30 cellular contexts compared by ENCODE assay signal in the genomic region with DNA sequence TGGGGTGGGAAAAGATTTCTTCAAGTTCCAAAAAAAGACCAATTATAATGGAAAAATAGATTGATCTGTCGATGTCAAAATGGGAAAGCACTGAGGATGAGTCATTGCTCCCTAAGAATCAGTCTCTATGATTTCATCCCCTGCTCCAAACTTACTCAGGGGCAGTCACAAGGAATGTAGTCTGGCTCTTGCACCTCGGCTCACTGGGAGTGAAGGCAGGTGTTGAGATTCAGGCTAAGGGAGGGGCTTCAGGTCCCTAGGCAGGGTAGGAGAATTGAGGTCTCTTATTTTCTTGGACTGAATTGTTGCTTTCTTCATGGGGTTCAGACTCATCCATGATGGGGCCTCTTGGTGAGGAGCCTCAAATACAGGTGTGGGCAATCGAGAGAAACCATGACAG.
"Had no signal": no experiment of that assay in that cellular context is flagged by ENCODE, and none has a peak within 500 bp of the region (broad histone marks: within the 10 kb centered on the region; RNA-seq: fewer than 3 reads in every experiment).

No MANE protein-coding gene starts in this region.

- H3K27ac ChIP-seq: adrenal gland, body of pancreas, cardiac muscle cell, gastrocnemius medialis, hepatocyte, pancreas, psoas muscle, sigmoid colon, thoracic aorta, vagina, WERI-Rb-1 had no signal

- H3K27me3 ChIP-seq: adrenal gland, body of pancreas, cardiac muscle cell, gastrocnemius medialis, hepatocyte, pancreas, sigmoid colon, vagina had no signal

- ATAC-seq: activated CD4-positive, CD25-positive, alpha-beta regulatory T cell treated with anti-CD3 and anti-CD28 coated beads, Interleukin-2, amount 50 U/mL, for 24 hours; body of pancreas; effector memory CD8-positive, alpha-beta T cell; gastrocnemius medialis; left colon; pancreas; psoas muscle; stimulated activated effector memory CD8-positive, alpha-beta T cell treated with anti-CD3 and anti-CD28 coated beads, Interleukin-12 subunit alpha, Interleukin-12 subunit beta, amount 100 ng/mL, for 72 hours had no signal

- H3K4me1 ChIP-seq: adrenal gland, gastrocnemius medialis, pancreas, psoas muscle, vagina had no signal

- DNase-seq: activated CD4-positive, alpha-beta memory T cell treated with anti-CD3 and anti-CD28 coated beads for 36 hours; activated CD4-positive, alpha-beta T cell treated with anti-CD3 and anti-CD28 coated beads, Interleukin-2, amount 10 ng/mL, durations not matched to agents 24 days and 14 days; activated CD8-positive, alpha-beta memory T cell treated with anti-CD3 and anti-CD28 coated beads, Interleukin-2, amount 50 U/mL, for 4 hours; activated effector memory CD4-positive, alpha-beta T cell treated with anti-CD3 and anti-CD28 coated beads, Interleukin-2, amount 50 U/mL, for 16 hours; activated naive CD4-positive, alpha-beta T cell treated with anti-CD3 and anti-CD28 coated beads for 36 hours; activated naive CD8-positive, alpha-beta T cell treated with anti-CD3 and anti-CD28 coated beads for 36 hours; activated T-cell treated with anti-CD3 and anti-CD28 coated beads, Interleukin-2, amount 50 U/mL, for 1 hour; adrenal gland; body of pancreas; cortex of kidney; effector memory CD8-positive, alpha-beta T cell; gastrocnemius medialis; left colon; mammary epithelial cell; naive B cell; nephron progenitor cell; pancreas; psoas muscle; sigmoid colon; small intestine; stimulated activated CD4-positive, alpha-beta T cell treated with anti-CD3 and anti-CD28 coated beads, Interleukin-4, amount 100 ng/mL, for 24 hours; T-helper 9 cell; trophoblast cell; WERI-Rb-1 had no signal
